In genomic region chr10:4354382-4354812, GRCh38 we compare ENCODE assay signal across 12 cellular contexts.
DNase-seq lines count a peak whose midpoint lies in the region; ATAC-seq, FAIRE-seq and TF ChIP-seq lines count a peak whose summit lies in the region.
"Had no signal": no experiment of that assay in that cellular context is flagged by ENCODE, and none has a peak within 500 bp of the region (broad histone marks: within the 10 kb centered on the region; RNA-seq: fewer than 3 reads in every experiment).

No MANE protein-coding gene starts in this region.

- H3K9me3 ChIP-seq in Panc1 (ENCODE audit: control insufficient read depth, insufficient read depth, low read depth, low read length), result peaks cover 34% of the 10 kb centered on the region; the same call in 1 of the 2 replicates
- H3K9me3 ChIP-seq in pancreas, result no peaks in the 10 kb centered on the region
- no peaks in the 10 kb centered on the region for H3K9me3 ChIP-seq in small intestine (ENCODE audit: control insufficient read depth, low read depth)

- H3K27me3 ChIP-seq in Panc1 (ENCODE audit: control insufficient read depth, insufficient read depth, low read length) (no peaks in the 10 kb centered on the region), pancreas (peaks cover 0 to 6% (median 0%) of the 10 kb centered on the region in 4 donors), small intestine (ENCODE audit: control insufficient read depth in 2 of 2, insufficient read depth in 2 of 2, low read length in 2 of 2) (no peaks in the 10 kb centered on the region)

- intact Hi-C loops in Panc1 (cut with micrococcal nuclease; ENCODE audit: unreplicated experiment) (loop anchor here (5.0 to 10.0 kb wide), 2 partner anchors 413 to 570 kb away; partner anchors contain the start of gene KLF6), pancreas (cut with DNase I) (no loop called here), left ventricle myocardium superior (cut with micrococcal nuclease) (no loop called here), head of caudate nucleus (cut with DNase I) (no loop called here)

- peak overlapping the region in 1 of 2 experiments; percentile 16; a peak in 2 of 4 replicates for H3K4me3 ChIP-seq in Panc1 (ENCODE audit: low read depth in 2 of 2, low read length in 2 of 2)
- no peak overlapping the region for H3K4me3 ChIP-seq in pancreas
- H3K4me3 ChIP-seq in small intestine (ENCODE audit: low read depth in 1 of 2, low read length in 2 of 2), result no peak overlapping the region

- no TSS peak for BruUV-seq in Panc1 (replicated peaks; lab: Mats Ljungman, UMichigan)

- H3K27ac ChIP-seq in Panc1 (ENCODE audit: low read length) (peak overlapping the region; percentile 96), epithelial cell of prostate (peak overlapping the region; percentile 95), pancreas (peak overlapping the region in 1 of 4 donors; percentile 55), small intestine (ENCODE audit: low read depth in 1 of 2, low read length in 1 of 2) (no peak overlapping the region)

- in situ Hi-C loops in Panc1 (cut with HindIII; ENCODE audit: low pct_unique_long_range_greater_than_20kb, low sequenced_read_pairs), result no loop called here

- H3K36me3 ChIP-seq in Panc1 (ENCODE audit: control insufficient read depth, insufficient read depth, low read length), result no peaks in the 10 kb centered on the region
- no peaks in the 10 kb centered on the region for H3K36me3 ChIP-seq in pancreas
- no peaks in the 10 kb centered on the region for H3K36me3 ChIP-seq in small intestine (ENCODE audit: control insufficient read depth in 2 of 2, insufficient read depth in 2 of 2, low read length in 2 of 2)

- peak; percentile 91 for ATAC-seq in Panc1
- ATAC-seq in pancreas, result peak in 3 of 4 donors; percentile 21 to 52 (median 40)
- no peak for ATAC-seq in left ventricle myocardium superior
- ATAC-seq: natural killer cell treated with Interleukin-12 subunit alpha and Interleukin-12 subunit beta and Interleukin-15 and Interleukin-18, amount 100 ng/mL, for 72 hours had no signal

- FAIRE-seq in pancreas (lab: Jason Lieb, UNC) (no peak), small intestine (lab: Jason Lieb, UNC) (no peak)

- WGBS in pancreas, 2 donors, result 57 to 62% methylated on average over 7 of the region's 7 CpGs
- 30 to 69% (median 42%) methylated on average over 7 of the region's 7 CpGs for WGBS in small intestine, 3 donors

- DNase-seq in EL (peak; percentile 70), Panc1 (ENCODE audit: low read depth, low spot score) (peak; percentile 73), epithelial cell of prostate (ENCODE audit: low read depth, low spot score) (peak; percentile 91), pancreas (no peak), left ventricle myocardium superior (no peak), head of caudate nucleus (no peak), GM03348 (ENCODE audit: low spot score) (no peak), small intestine (no peak)
- DNase-seq: cerebellar nuclear complex, NCI-H526 treated with DMSO at 0.1 percent for 48 hours, substantia nigra had no signal

- POLR2A ChIA-PET in Panc1 (lab: Charles Lee), result interaction anchor here (1.0 kb wide), 1 partner anchor 569 kb away, joined by 3 read pairs; the partner anchor contains the start of gene KLF6

- CTCF ChIA-PET in Panc1 (lab: Charles Lee), result interaction anchor here (1.1 kb wide), 1 partner anchor 91 kb away, joined by 3 read pairs; no protein-coding TSS in a partner anchor

- TF ChIP-seq CTCF in Panc1 (IDR thresholded peaks at IDR 0.05) (no peak), pancreas (IDR thresholded peaks at IDR 0.05) (no peak)

- H3K4me1 ChIP-seq in Panc1 (ENCODE audit: control insufficient read depth, insufficient read depth, low read length) (peaks cover 24% of the 10 kb centered on the region), pancreas (no peaks in the 10 kb centered on the region), small intestine (ENCODE audit: control insufficient read depth in 2 of 2, insufficient read depth in 1 of 2, low read depth in 1 of 2, low read length in 1 of 2) (no peaks in the 10 kb centered on the region)

Comparison
In these comparisons a context has a peak if more than half of its experiments do, and no peak if none do; other contexts are left out.
1. DNase-seq: peak in EL (single experiment), Panc1 (single experiment) and epithelial cell of prostate (single experiment); none in pancreas (0 of 6), left ventricle myocardium superior (single experiment), head of caudate nucleus (0 of 42), GM03348 (single experiment) and small intestine (single experiment).
2. H3K27ac ChIP-seq: peak in Panc1 (single experiment) and epithelial cell of prostate (single experiment); none in small intestine (0 of 2).